In the genomic region with DNA sequence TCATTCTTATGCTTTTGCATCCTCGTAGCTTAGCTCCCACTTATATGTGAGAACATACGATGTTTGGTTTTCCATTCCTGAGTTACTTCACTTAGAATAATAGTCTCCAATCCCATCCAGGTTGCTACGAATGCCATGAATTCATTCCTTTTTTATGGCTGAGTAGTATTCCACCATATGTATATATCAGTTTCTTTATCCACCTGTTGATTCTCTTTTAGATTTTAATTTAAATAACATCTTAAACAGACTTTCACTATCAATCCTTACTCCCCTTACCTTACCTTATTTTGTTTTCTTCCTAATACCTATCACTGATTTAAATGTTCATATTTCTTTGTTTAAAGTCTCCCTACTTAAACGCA, we compare ENCODE assay signal across 8 cellular contexts. TPM values are rescaled to one million over a fixed set of nuclear protein-coding genes. Genes with fewer than 3 reads are reported as not detected.
DNase-seq lines count a peak whose midpoint lies in the region; ATAC-seq and TF ChIP-seq lines count a peak whose summit lies in the region.

No MANE protein-coding gene starts in this region.

- H3K36me3 ChIP-seq in HCT116 (ENCODE audit: control insufficient read depth in 1 of 2, insufficient read depth in 2 of 2, low read length in 2 of 2) = no peaks in the 10 kb centered on the region
- H3K36me3 ChIP-seq in hepatocyte (replicated peaks; ENCODE audit: insufficient read depth, low read depth) = no peaks in the 10 kb centered on the region
- H3K36me3 ChIP-seq in spleen = no peaks in the 10 kb centered on the region

- H4K20me1 ChIP-seq in HCT116 (ENCODE audit: insufficient read depth) (no peaks in the 10 kb centered on the region), hepatocyte (ENCODE audit: insufficient read depth, poor library complexity, severe bottlenecking) (peaks cover 3% of the 10 kb centered on the region)

- H3K27me3 Mint-ChIP-seq in activated CD4-positive, alpha-beta memory T cell treated with anti-CD3 and anti-CD28 coated beads for 36 hours = peaks cover 2% of the 10 kb centered on the region

- TF ChIP-seq RAD21 in HCT116 (IDR thresholded peaks at IDR 0.05; ENCODE audit: low read depth) = no peak

- H3K9me3 ChIP-seq in HCT116 (ENCODE audit: control insufficient read depth in 1 of 2, insufficient read depth in 1 of 2, low read depth in 1 of 2, low read length in 2 of 2) (no peaks in the 10 kb centered on the region), hepatocyte (ENCODE audit: low read depth) (no peaks in the 10 kb centered on the region), spleen (no peaks in the 10 kb centered on the region)

- H3K9me3 Mint-ChIP-seq in activated CD4-positive, alpha-beta memory T cell treated with anti-CD3 and anti-CD28 coated beads for 36 hours = no peaks in the 10 kb centered on the region

- H3K27me3 ChIP-seq in HCT116 (ENCODE audit: insufficient read depth, low read length) (no peaks in the 10 kb centered on the region), hepatocyte (no peaks in the 10 kb centered on the region), spleen (replicated peaks in 1 of 7) (peaks cover 0 to 5% (median 0%) of the 10 kb centered on the region in 7 donors)

- H3K9ac ChIP-seq in HCT116 (ENCODE audit: low read length) = peak overlapping the region; percentile 88

- H3K4me2 ChIP-seq in HCT116 (ENCODE audit: low read length) = peak overlapping the region; percentile 78
- peak overlapping the region; percentile 77 for H3K4me2 ChIP-seq in hepatocyte

- peak overlapping the region; percentile 55 for H2AFZ ChIP-seq in HCT116 (ENCODE audit: low read depth, low read length, poor library complexity, severe bottlenecking)
- H2AFZ ChIP-seq in hepatocyte = peak overlapping the region; percentile 82

- no TSS peak for BruUV-seq in HCT116 (replicated peaks; lab: Mats Ljungman, UMichigan)

- H3K4me3 Mint-ChIP-seq in activated CD4-positive, alpha-beta memory T cell treated with anti-CD3 and anti-CD28 coated beads for 36 hours = peak overlapping the region; percentile 85

- no peak overlapping the region for H3K27ac Mint-ChIP-seq in activated CD4-positive, alpha-beta memory T cell treated with anti-CD3 and anti-CD28 coated beads for 36 hours

- H3K27ac ChIP-seq in HCT116 (ENCODE audit: low read depth, low read length) (peak overlapping the region; percentile 81; the same call in 1 of the 2 replicates), hepatocyte (peak overlapping the region; percentile 91), spleen (peak overlapping the region in 6 of 8 donors; percentile 51 to 84 (median 78))

- TF ChIP-seq CTCF in HCT116 (IDR thresholded peaks at IDR 0.05 in 2 of 3, conservative IDR thresholded peaks at IDR 0.05 in 1 of 3; ENCODE audit: borderline replicate concordance in 1 of 3, insufficient read depth in 1 of 3, low read depth in 2 of 3, low read length in 2 of 3) = no peak
- no peak for TF ChIP-seq CTCF in hepatocyte (IDR thresholded peaks at IDR 0.05; ENCODE audit: poor library complexity)
- TF ChIP-seq CTCF in spleen (IDR thresholded peaks at IDR 0.05 in 8 of 11, conservative IDR thresholded peaks at IDR 0.05 in 3 of 11) = no peak

- CTCF ChIA-PET in HCT116 (lab: Charles Lee) = interaction anchor here (1.0 kb wide), 1 partner anchor 15 kb away, joined by 3 read pairs; no protein-coding TSS in a partner anchor
- CTCF ChIA-PET in activated CD4-positive, alpha-beta memory T cell treated with anti-CD3 and anti-CD28 coated beads for 36 hours (lab: Charles Lee) = no interaction called here

- peaks cover 8% of the 10 kb centered on the region for H3K36me3 Mint-ChIP-seq in activated CD4-positive, alpha-beta memory T cell treated with anti-CD3 and anti-CD28 coated beads for 36 hours

- DNase-seq in HCT116 (ENCODE audit: low read depth, low spot score) (no peak), hepatocyte (ENCODE audit: low spot score) (no peak), spleen (no peak), RPMI8226 (no peak), UCSD-AML1 (lab: John Stamatoyannopoulos, UW; ENCODE audit: unreplicated experiment) (no peak), ecto neural progenitor cell (ENCODE audit: low spot score) (no peak)
- DNase-seq in activated CD4-positive, alpha-beta memory T cell treated with anti-CD3 and anti-CD28 coated beads for 36 hours = no peak

- TF ChIP-seq POLR2A in HCT116 (IDR thresholded peaks at IDR 0.05; ENCODE audit: borderline replicate concordance, extremely low read depth, insufficient read depth, insufficient read length) = no peak
- no peak for TF ChIP-seq POLR2A in spleen (IDR thresholded peaks at IDR 0.05)

- H3K4me1 ChIP-seq in HCT116 (ENCODE audit: control insufficient read depth in 1 of 2, insufficient read depth in 2 of 2, low read length in 2 of 2) (peaks cover 8 to 21% of the 10 kb centered on the region in 2 experiments), hepatocyte (ENCODE audit: insufficient read depth) (peaks cover 6% of the 10 kb centered on the region), spleen (peaks cover 6 to 34% (median 15%) of the 10 kb centered on the region in 6 donors)

- no peaks in the 10 kb centered on the region for H3K9me2 ChIP-seq in HCT116 (ENCODE audit: insufficient read depth)
- no peaks in the 10 kb centered on the region for H3K9me2 ChIP-seq in hepatocyte (replicated peaks; ENCODE audit: insufficient read depth)

- RAD21 ChIA-PET in HCT116 (lab: Charles Lee; ENCODE audit: low non-redundant PET in 1 of 2, low total read pairs in 2 of 2, uncharacterized antibody in 2 of 2, unreplicated experiment in 2 of 2) = no interaction called here

- peak overlapping the region; percentile 75 to 88 for H3K4me3 ChIP-seq in HCT116 (replicated peaks in 1 of 2; ENCODE audit: low read depth in 1 of 2, low read length in 2 of 2)
- peak overlapping the region; percentile 54 for H3K4me3 ChIP-seq in hepatocyte
- peak overlapping the region; percentile 68 to 97 (median 87) for H3K4me3 ChIP-seq in spleen

- 72% methylated on average over 4 of the region's 4 CpGs for WGBS in hepatocyte (ENCODE audit: low lambda C conversion rate, missing lambda C conversion rate)
- 65 to 71% (median 67%) methylated on average over 4 of the region's 4 CpGs for WGBS in spleen, 5 donors

- intact Hi-C loops in HCT116 (cut with micrococcal nuclease) (no loop called here), spleen (cut with DNase I; ENCODE audit: low total_unique reads) (no loop called here)
- intact Hi-C loops in activated CD4-positive, alpha-beta memory T cell treated with anti-CD3 and anti-CD28 coated beads for 36 hours (cut with micrococcal nuclease) = no loop called here

- peaks cover 15% of the 10 kb centered on the region for H3K4me1 Mint-ChIP-seq in activated CD4-positive, alpha-beta memory T cell treated with anti-CD3 and anti-CD28 coated beads for 36 hours (ENCODE audit: low read depth)

- ATAC-seq in HCT116 = no peak
- no peak for ATAC-seq in GM18511 (IDR thresholded peaks at IDR 0.05; ENCODE audit: unreplicated experiment)

- POLR2A ChIA-PET in HCT116 (lab: Charles Lee) = no interaction called here
- POLR2A ChIA-PET in activated CD4-positive, alpha-beta memory T cell treated with anti-CD3 and anti-CD28 coated beads for 36 hours (lab: Charles Lee) = no interaction called here

- peaks cover 43% of the 10 kb centered on the region for H3K79me2 ChIP-seq in HCT116 (ENCODE audit: insufficient read depth, low read length)
- H3K79me2 ChIP-seq in hepatocyte = peaks cover 43% of the 10 kb centered on the region

TF ChIP-seq in HCT116, 20 proteins besides CTCF, POLR2A, EP300 and RAD21:
- no peak for TF ChIP-seq EZH2 (IDR thresholded peaks at IDR 0.05)
- TF ChIP-seq, protein P1, sequence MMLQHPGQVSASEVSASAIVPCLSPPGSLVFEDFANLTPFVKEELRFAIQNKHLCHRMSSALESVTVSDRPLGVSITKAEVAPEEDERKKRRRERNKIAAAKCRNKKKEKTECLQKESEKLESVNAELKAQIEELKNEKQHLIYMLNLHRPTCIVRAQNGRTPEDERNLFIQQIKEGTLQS (IDR thresholded peaks at IDR 0.05) = no peak

RNA-seq across cellular contexts. Expression of a gene that starts 0.5 kb away (rescaled TPM):
- 14.6 TPM for total RNA-seq in HCT116 (2021; ENCODE audit: unreplicated experiment)
- 8.9 and 9.9 TPM in 2 replicates for polyA plus RNA-seq in HCT116 (2012)
- total RNA-seq in activated CD4-positive, alpha-beta memory T cell treated with anti-CD3 and anti-CD28 coated beads for 36 hours = 1 to 10 TPM; 5.3 to 5.7 TPM
- 14.1 and 20.6 TPM in 2 replicates for total RNA-seq in hepatocyte
- polyA plus RNA-seq in hepatocyte = 17.0 and 18.9 TPM in 2 replicates
- 10 to 100 TPM; 10.5 to 17.3 (median 14.0) TPM for total RNA-seq in spleen
- 1 to 10 TPM; 2.2 to 4.2 (median 3.6) TPM for polyA plus RNA-seq in spleen

RNA-seq across cellular contexts. Expression of a gene that starts 29.0 kb away (rescaled TPM):
- total RNA-seq in HCT116 (2021; ENCODE audit: unreplicated experiment) (4.3 TPM), hepatocyte (0.08 TPM in 1 of 2 replicates, not detected in the other), spleen (under 1 TPM in 6 of 7 donors, not detected in 1; 0.13 to 0.58 (median 0.40) TPM)
- 1.2 and 1.6 TPM in 2 replicates for polyA plus RNA-seq in HCT116 (2012)
- not detected for total RNA-seq in activated CD4-positive, alpha-beta memory T cell treated with anti-CD3 and anti-CD28 coated beads for 36 hours
- polyA plus RNA-seq in hepatocyte (0.10 and 0.18 TPM in 2 replicates), spleen (under 1 TPM; 0.07 to 0.76 (median 0.13) TPM)
